Comparison of ENCODE assay signal across 8 cellular contexts in genomic region chr18:25349131-25349925, GRCh38. TPM values are rescaled to one million over a fixed set of nuclear protein-coding genes. Genes with fewer than 3 reads are reported as not detected.
DNase-seq lines count a peak whose midpoint lies in the region; ATAC-seq and TF ChIP-seq lines count a peak whose summit lies in the region.

No MANE protein-coding gene starts in this region.

- no peaks in the 10 kb centered on the region for H3K4me1 ChIP-seq in NT2/D1 (ENCODE audit: insufficient read depth, insufficient read length)
- peaks cover 0 to 8% of the 10 kb centered on the region in 2 donors for H3K4me1 ChIP-seq in duodenal mucosa (ENCODE audit: control insufficient read depth in 1 of 2, insufficient read depth in 2 of 2, low read length in 2 of 2)
- peaks cover 33% of the 10 kb centered on the region for H3K4me1 ChIP-seq in suprapubic skin

- ATAC-seq in esophagus mucosa (no peak), GM21576 (IDR thresholded peaks at IDR 0.05; ENCODE audit: unreplicated experiment) (no peak)

- H3K9ac ChIP-seq in NT2/D1 (ENCODE audit: insufficient read length, low read depth), result peak overlapping the region; percentile 50
- no peak overlapping the region for H3K9ac ChIP-seq in duodenal mucosa (ENCODE audit: low read depth in 1 of 2, low read length in 2 of 2)

- H3K4me3 ChIP-seq in NT2/D1 (ENCODE audit: insufficient read length, low read depth), result peak overlapping the region; percentile 28
- peak overlapping the region; percentile 18 to 24 for H3K4me3 ChIP-seq in duodenal mucosa (ENCODE audit: low read depth in 1 of 2, low read length in 2 of 2)
- peak overlapping the region; percentile 55 for H3K4me3 ChIP-seq in suprapubic skin

- H3K27ac ChIP-seq in duodenal mucosa (ENCODE audit: low read depth, low read length), result no peak overlapping the region
- peak overlapping the region; percentile 96 for H3K27ac ChIP-seq in suprapubic skin

- TF ChIP-seq CTCF in suprapubic skin (IDR thresholded peaks at IDR 0.05), result no peak

- H3K36me3 ChIP-seq in NT2/D1 (ENCODE audit: insufficient read depth, insufficient read length, low read length), result no peaks in the 10 kb centered on the region
- H3K36me3 ChIP-seq in duodenal mucosa (ENCODE audit: control insufficient read depth in 1 of 2, insufficient read depth in 2 of 2, low read length in 2 of 2), result no peaks in the 10 kb centered on the region
- H3K36me3 ChIP-seq in suprapubic skin, result no peaks in the 10 kb centered on the region

- H3K9me3 ChIP-seq in NT2/D1 (ENCODE audit: insufficient read depth, low read length), result no peaks in the 10 kb centered on the region
- no peaks in the 10 kb centered on the region for H3K9me3 ChIP-seq in duodenal mucosa (ENCODE audit: control insufficient read depth in 1 of 2, low read length in 2 of 2)
- no peaks in the 10 kb centered on the region for H3K9me3 ChIP-seq in suprapubic skin

- peak in 1 of 2 donors; percentile 44 for TF ChIP-seq POLR2A in suprapubic skin (IDR thresholded peaks at IDR 0.05)

- peaks cover 14% of the 10 kb centered on the region for H3K27me3 ChIP-seq in NT2/D1 (ENCODE audit: insufficient read depth, insufficient read length)
- peaks cover 28 to 70% of the 10 kb centered on the region in 2 donors for H3K27me3 ChIP-seq in duodenal mucosa (ENCODE audit: control insufficient read depth in 1 of 2, insufficient read depth in 2 of 2, low read length in 2 of 2)
- H3K27me3 ChIP-seq in suprapubic skin, result peaks cover 38% of the 10 kb centered on the region

- 3% methylated on average over 37 of the region's 78 CpGs for WGBS in suprapubic skin

- peak; percentile 59 for DNase-seq in Daoy (ENCODE audit: low read depth)
- DNase-seq in NT2/D1 (ENCODE audit: low read depth, low spot score), result no peak
- peak; percentile 61 for DNase-seq in medulla oblongata (ENCODE audit: extremely low spot score)
- peak; percentile 73 to 80 for DNase-seq in suprapubic skin (ENCODE audit: low spot score in 2 of 2)
- DNase-seq in stimulated activated CD4-positive, alpha-beta T cell treated with anti-CD3 and anti-CD28 coated beads, Interleukin-4, amount 100 ng/mL, for 24 hours, result no peak

- TF ChIP-seq EP300 in suprapubic skin (IDR thresholded peaks at IDR 0.05), result no peak

RNA-seq across cellular contexts. Expression of gene ZNF521, which starts 2.6 kb away (rescaled TPM):
- 8.5 and 10.7 TPM in 2 replicates for total RNA-seq in Daoy (2014; rRNA removed; shearing (Covaris generic))
- total RNA-seq in suprapubic skin (10 to 100 TPM in 2 of 4 donors, 1 to 10 TPM in 2; 6.4 to 13.2 (median 10.1) TPM), esophagus mucosa (3.3 TPM)

Comparison
In these comparisons a context has a peak if more than half of its experiments do, and no peak if none do; other contexts are left out.
1. DNase-seq: peak in Daoy (single experiment), medulla oblongata (single experiment) and suprapubic skin (2 of 2); none in NT2/D1 (single experiment) and stimulated activated CD4-positive, alpha-beta T cell treated with anti-CD3 and anti-CD28 coated beads, Interleukin-4, amount 100 ng/mL, for 24 hours (single experiment).
2. Peak in every context shown above with its lines, with median percentiles within 50 percentile points of each other: H3K4me3 ChIP-seq.